In the genomic region with DNA sequence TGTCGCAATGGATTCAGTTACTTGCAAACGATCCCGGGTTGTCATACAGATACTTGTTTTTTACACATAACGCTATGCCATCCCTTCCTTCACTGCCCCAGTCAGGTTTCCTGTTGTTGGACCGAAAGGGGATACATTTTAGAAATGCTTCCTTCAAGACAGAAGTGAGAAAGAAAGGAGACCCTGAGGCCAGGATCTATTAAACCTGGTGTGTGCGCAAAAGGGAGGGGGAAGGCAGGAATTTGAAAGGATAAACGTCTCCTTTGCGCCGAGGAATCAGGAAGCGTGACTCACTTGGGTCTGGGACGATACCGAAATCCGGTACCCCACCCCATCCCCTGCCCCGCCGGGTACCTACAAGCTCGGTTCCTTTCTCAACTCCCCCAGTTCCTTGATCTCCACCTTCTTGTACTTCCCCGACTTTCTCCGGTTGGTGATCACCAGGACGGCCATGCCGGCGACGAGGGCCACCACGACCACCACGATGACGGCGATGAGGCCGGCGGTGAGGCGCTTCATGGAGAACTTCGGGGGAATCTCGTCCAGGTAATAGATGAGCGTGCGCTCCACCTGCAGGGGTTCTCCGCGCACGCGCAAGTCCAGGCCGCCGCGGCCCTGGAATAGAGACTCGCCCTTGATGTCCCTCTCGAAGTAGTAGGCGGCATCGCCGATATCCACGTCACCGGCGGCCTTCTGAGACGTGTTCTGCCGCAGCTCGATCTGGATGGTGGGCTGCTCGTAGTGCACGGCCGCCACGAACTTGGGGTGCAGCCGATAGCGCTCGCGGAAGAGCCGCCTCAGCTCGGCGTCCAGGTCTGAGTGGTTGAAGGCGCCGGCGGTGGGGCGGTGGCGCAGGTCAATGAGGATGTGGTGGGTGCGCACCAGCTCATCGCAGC, we compare ENCODE assay signal across 8 cellular contexts. TPM values are rescaled to one million over a fixed set of nuclear protein-coding genes. Genes with fewer than 3 reads are reported as not detected.
DNase-seq lines count a peak whose midpoint lies in the region; ATAC-seq and TF ChIP-seq lines count a peak whose summit lies in the region.

No MANE protein-coding gene starts in this region.

- peaks cover 45% of the 10 kb centered on the region for H3K4me1 ChIP-seq in RWPE2 (ENCODE audit: insufficient read depth, poor library complexity, severe bottlenecking)

- TF ChIP-seq CTCF in CD14-positive monocyte (IDR thresholded peaks at IDR 0.05) (no peak), RWPE2 (IDR thresholded peaks at IDR 0.05; ENCODE audit: poor library complexity, severe bottlenecking) (no peak), epithelial cell of esophagus (IDR thresholded peaks at IDR 0.05; ENCODE audit: insufficient read depth, low read depth, low read length, missing control alignments) (no peak), nephron progenitor cell (IDR thresholded peaks at IDR 0.05) (no peak)

- peaks cover 18% of the 10 kb centered on the region; the same call in 1 of the 2 replicates for H3K36me3 ChIP-seq in RWPE2 (ENCODE audit: low read depth)

- H3K4me1 Mint-ChIP-seq in CD14-positive monocyte (peaks cover 26% of the 10 kb centered on the region), nephron progenitor cell (peaks cover 23% of the 10 kb centered on the region)

- H3K36me3 Mint-ChIP-seq in CD14-positive monocyte (peaks cover 9 to 17% of the 10 kb centered on the region in 2 donors), nephron progenitor cell (ENCODE audit: low read depth) (no peaks in the 10 kb centered on the region)

- H3K9me3 ChIP-seq in RWPE2 (ENCODE audit: severe bottlenecking), result no peaks in the 10 kb centered on the region

- ATAC-seq in RWPE2 (ENCODE audit: low read depth), result peak; percentile 20
- ATAC-seq in HG03521 (IDR thresholded peaks at IDR 0.05; ENCODE audit: unreplicated experiment), result no peak
- no peak for ATAC-seq in GM18519 (IDR thresholded peaks at IDR 0.05; ENCODE audit: low FRiP score, unreplicated experiment)

- H3K9me3 Mint-ChIP-seq in CD14-positive monocyte, result peaks cover 0 to 22% (median 8%) of the 10 kb centered on the region in 7 donors
- peaks cover 16% of the 10 kb centered on the region for H3K9me3 Mint-ChIP-seq in nephron progenitor cell

- peak overlapping the region; percentile 90 for H3K27ac ChIP-seq in RWPE2 (ENCODE audit: poor library complexity, severe bottlenecking)

- H3K27ac Mint-ChIP-seq in CD14-positive monocyte (peak overlapping the region in 2 of 7 donors; percentile 25 to 84), nephron progenitor cell (no peak overlapping the region)

- peaks cover 32 to 75% (median 53%) of the 10 kb centered on the region in 3 donors for H3K27me3 Mint-ChIP-seq in CD14-positive monocyte (ENCODE audit: low read depth in 3 of 3)
- peaks cover 86% of the 10 kb centered on the region for H3K27me3 Mint-ChIP-seq in nephron progenitor cell (ENCODE audit: low read depth, poor library complexity)

- H3K4me3 Mint-ChIP-seq in CD14-positive monocyte, result peak overlapping the region; percentile 80 to 97
- H3K4me3 Mint-ChIP-seq in nephron progenitor cell, result peak overlapping the region; percentile 37

- H3K4me3 ChIP-seq in RWPE2 (ENCODE audit: severe bottlenecking), result peak overlapping the region; percentile 60
- peak overlapping the region; percentile 99 for H3K4me3 ChIP-seq in epithelial cell of esophagus (ENCODE audit: low read length)

- intact Hi-C loops in CD14-positive monocyte (cut with micrococcal nuclease), result no loop called here

- DNase-seq in CD14-positive monocyte (ENCODE audit: low spot score), result no peak
- DNase-seq in RWPE2 (ENCODE audit: low spot score), result peak; percentile 69
- peak; percentile 56 for DNase-seq in epithelial cell of esophagus (ENCODE audit: low read depth)
- no peak for DNase-seq in nephron progenitor cell
- DNase-seq in NCI-H1092 treated with DMSO at 0.1 percent for 48 hours (lab: John Stamatoyannopoulos, UW), result no peak
- no peak for DNase-seq in anterior cingulate cortex (lab: John Stamatoyannopoulos, UW)

- H3K27me3 ChIP-seq in RWPE2 (ENCODE audit: insufficient read depth, poor library complexity, severe bottlenecking), result no peaks in the 10 kb centered on the region

RNA-seq across cellular contexts. Expression of gene TACSTD2, which starts 1.0 kb away (rescaled TPM):
- not detected for polyA plus RNA-seq in CD14-positive monocyte

RNA-seq across cellular contexts. Expression of gene OMA1, which starts 29.6 kb away (rescaled TPM):
- 10 to 100 TPM; 15.3 to 24.5 TPM for polyA plus RNA-seq in CD14-positive monocyte

Comparison
In these comparisons a context has a peak if more than half of its experiments do, and no peak if none do; other contexts are left out.
1. DNase-seq: peak in RWPE2 (single experiment) and epithelial cell of esophagus (single experiment); none in CD14-positive monocyte (single experiment), nephron progenitor cell (single experiment), NCI-H1092 treated with DMSO at 0.1 percent for 48 hours (single experiment) and anterior cingulate cortex (0 of 58).